In genomic region chr2:11938196-11938595, GRCh38 we compare ENCODE assay signal across 12 cellular contexts.
DNase-seq lines count a peak whose midpoint lies in the region; ATAC-seq and TF ChIP-seq lines count a peak whose summit lies in the region.
"Had no signal": no experiment of that assay in that cellular context is flagged by ENCODE, and none has a peak within 500 bp of the region (broad histone marks: within the 10 kb centered on the region; RNA-seq: fewer than 3 reads in every experiment).

No MANE protein-coding gene starts in this region.

- H3K27me3 Mint-ChIP-seq in mesothelial cell of epicardium (ENCODE audit: low read depth) (peaks cover 3% of the 10 kb centered on the region), CD14-positive monocyte (ENCODE audit: low read depth in 3 of 3) (peaks cover 0 to 3% (median 2%) of the 10 kb centered on the region in 3 donors)
- H3K27me3 Mint-ChIP-seq: stimulated activated memory B cell treated with anti-CD40 and anti-IgM and Interleukin-4, amounts not matched to agents 10 μg/mL and 1 μg/mL and 100 μg/mL, for 72 hours had no signal

- H3K27ac ChIP-seq in right atrium auricular region (peak overlapping the region in 1 of 2 donors; percentile 46), suprapubic skin (peak overlapping the region; percentile 13)

- no peak for ATAC-seq in GM21515 (IDR thresholded peaks at IDR 0.05; ENCODE audit: unreplicated experiment)
- ATAC-seq: stimulated activated memory B cell treated with anti-CD40 and anti-IgM and Interleukin-4, amounts not matched to agents 10 μg/mL and 1 μg/mL and 100 μg/mL, for 72 hours had no signal

- TF ChIP-seq POLR2A in suprapubic skin (IDR thresholded peaks at IDR 0.05), result no peak

- H3K9me3 ChIP-seq in right atrium auricular region (no peaks in the 10 kb centered on the region), suprapubic skin (no peaks in the 10 kb centered on the region)

- H3K36me3 Mint-ChIP-seq in mesothelial cell of epicardium (no peaks in the 10 kb centered on the region), CD14-positive monocyte (peaks cover 2 to 4% of the 10 kb centered on the region in 2 donors)

- 37% methylated on average over 11 of the region's 11 CpGs for WGBS in suprapubic skin

- H3K4me3 Mint-ChIP-seq in mesothelial cell of epicardium (no peak overlapping the region), CD14-positive monocyte (no peak overlapping the region)
- H3K4me3 Mint-ChIP-seq: stimulated activated memory B cell treated with anti-CD40 and anti-IgM and Interleukin-4, amounts not matched to agents 10 μg/mL and 1 μg/mL and 100 μg/mL, for 72 hours had no signal

- H3K36me3 ChIP-seq in right atrium auricular region (no peaks in the 10 kb centered on the region), suprapubic skin (no peaks in the 10 kb centered on the region)

- H3K27me3 ChIP-seq in right atrium auricular region (no peaks in the 10 kb centered on the region), suprapubic skin (no peaks in the 10 kb centered on the region)

- H3K27ac Mint-ChIP-seq in mesothelial cell of epicardium (no peak overlapping the region), CD14-positive monocyte (peak overlapping the region in 1 of 7 donors; percentile 24)
- H3K27ac Mint-ChIP-seq: stimulated activated memory B cell treated with anti-CD40 and anti-IgM and Interleukin-4, amounts not matched to agents 10 μg/mL and 1 μg/mL and 100 μg/mL, for 72 hours had no signal

- TF ChIP-seq EP300 in suprapubic skin (IDR thresholded peaks at IDR 0.05), result no peak

- peaks cover 0 to 3% of the 10 kb centered on the region in 2 donors for H3K4me1 ChIP-seq in right atrium auricular region
- peaks cover 6% of the 10 kb centered on the region for H3K4me1 ChIP-seq in suprapubic skin

- H3K9me3 Mint-ChIP-seq in mesothelial cell of epicardium (peaks cover 4% of the 10 kb centered on the region), CD14-positive monocyte (peaks cover 0 to 5% (median 3%) of the 10 kb centered on the region in 7 donors)

- TF ChIP-seq CTCF in cardiac fibroblast (IDR thresholded peaks at IDR 0.05; ENCODE audit: low read depth, low read length) (no peak), right atrium auricular region (IDR thresholded peaks at IDR 0.05) (no peak), suprapubic skin (IDR thresholded peaks at IDR 0.05) (no peak), mesothelial cell of epicardium (IDR thresholded peaks at IDR 0.05; ENCODE audit: unreplicated experiment) (no peak), CD14-positive monocyte (IDR thresholded peaks at IDR 0.05) (no peak)

- DNase-seq in HPDE6-E6E7 (ENCODE audit: extremely low spot score) (peak; percentile 69), cardiac fibroblast (ENCODE audit: low read depth in 2 of 2) (peak; percentile 88 to 95), right atrium auricular region (ENCODE audit: low spot score) (peak; percentile 88), suprapubic skin (ENCODE audit: low spot score in 2 of 2) (peak in 1 of 2 donors; percentile 84), mesothelial cell of epicardium (ENCODE audit: low spot score in 2 of 2, unreplicated experiment in 2 of 2) (no peak), CD14-positive monocyte (ENCODE audit: low spot score) (no peak)
- DNase-seq: activated CD4-positive, CD25-positive, alpha-beta regulatory T cell treated with anti-CD3 and anti-CD28 coated beads, Interleukin-2, amount 50 U/mL, for 72 hours; activated T-cell treated with anti-CD3 and anti-CD28 coated beads for 4 hours; stimulated activated CD4-positive, alpha-beta T cell treated with anti-CD3 and anti-CD28 coated beads, Interleukin-4, amount 100 ng/mL, for 4 hours; T-helper 2 cell had no signal

- no peak overlapping the region for H3K4me3 ChIP-seq in cardiac fibroblast (replicated peaks in 1 of 2; ENCODE audit: low read depth in 2 of 2, low read length in 2 of 2)
- H3K4me3 ChIP-seq in right atrium auricular region, result no peak overlapping the region
- H3K4me3 ChIP-seq in suprapubic skin, result no peak overlapping the region

- H3K4me1 Mint-ChIP-seq in mesothelial cell of epicardium (peaks cover 10% of the 10 kb centered on the region), CD14-positive monocyte (peaks cover 25% of the 10 kb centered on the region)

- intact Hi-C loops in CD14-positive monocyte (cut with micrococcal nuclease), result no loop called here

Comparison
In these comparisons a context has a peak if more than half of its experiments do, and no peak if none do; other contexts are left out.
1. DNase-seq: peak in HPDE6-E6E7 (single experiment), cardiac fibroblast (2 of 2) and right atrium auricular region (single experiment); none in mesothelial cell of epicardium (0 of 2) and CD14-positive monocyte (single experiment).